ENCODE assay signal across 14 cellular contexts in the genomic region with DNA sequence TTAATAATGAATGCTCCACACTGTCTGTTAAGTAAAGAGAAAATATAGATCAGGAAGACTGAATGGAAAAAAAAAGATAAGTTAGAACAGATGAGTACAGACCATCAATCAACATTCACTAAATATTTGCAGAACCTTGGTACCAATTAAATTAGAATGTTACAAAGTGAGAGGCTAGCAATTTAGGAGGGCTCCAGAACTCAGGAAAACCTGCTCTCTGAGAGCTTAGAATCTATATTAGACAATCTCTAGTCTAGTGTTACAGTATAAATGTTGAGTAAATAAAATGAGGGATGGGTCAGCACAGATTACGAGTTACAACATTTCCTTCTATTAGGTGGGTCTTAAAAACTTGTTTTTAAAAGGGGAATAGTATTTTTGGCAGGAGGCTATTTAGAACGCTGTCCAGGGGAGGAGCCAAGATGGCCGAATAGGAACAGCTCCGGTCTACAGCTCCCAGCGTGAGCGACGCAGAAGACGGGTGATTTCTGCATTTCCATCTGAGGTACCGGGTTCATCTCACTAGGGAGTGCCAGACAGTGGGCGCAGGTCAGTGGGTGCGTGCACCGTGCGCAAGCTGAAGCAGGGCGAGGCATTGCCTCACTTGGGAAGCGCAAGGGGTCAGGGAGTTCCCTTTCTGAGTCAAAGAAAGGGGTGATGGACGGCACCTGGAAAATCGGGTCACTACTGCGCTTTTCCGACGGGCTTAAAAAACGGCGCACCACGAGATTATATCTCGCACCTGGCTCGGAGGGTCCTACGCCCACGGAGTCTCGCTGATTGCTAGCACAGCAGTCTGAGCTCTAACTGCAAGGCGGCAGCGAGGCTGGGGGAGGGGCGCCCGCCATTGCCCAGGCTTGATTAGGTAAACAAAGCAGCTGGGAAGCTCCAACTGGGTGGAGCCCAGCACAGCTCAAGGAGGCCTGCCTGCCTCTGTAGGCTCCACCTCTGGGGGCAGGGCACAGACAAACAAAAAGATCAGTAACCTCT. TPM values are rescaled to one million over a fixed set of nuclear protein-coding genes. Genes with fewer than 3 reads are reported as not detected.
"Had no signal": no experiment of that assay in that cellular context is flagged by ENCODE, and none has a peak within 500 bp of the region (broad histone marks: within the 10 kb centered on the region; RNA-seq: fewer than 3 reads in every experiment).

No MANE protein-coding gene starts in this region.

RNA-seq across cellular contexts. Expression of gene RFTN2, which starts 53.5 kb away (rescaled TPM):
- total RNA-seq: activated B cell treated with CpG ODN at 0.5 μM for 24 hours; activated CD4-positive, alpha-beta memory T cell treated with anti-CD3 and anti-CD28 coated beads for 36 hours; activated naive CD4-positive, alpha-beta T cell treated with anti-CD3 and anti-CD28 coated beads for 36 hours; activated naive CD4-positive, alpha-beta T cell treated with anti-CD3 and anti-CD28 coated beads, Interleukin-2, amount 50 U/mL, for 72 hours; activated T-cell treated with anti-CD3 and anti-CD28 coated beads, Interleukin-2, amount 50 U/mL, for 4 hours; activated T-helper 1 cell treated with anti-CD3 and anti-CD28 coated beads, Interleukin-12 subunit alpha, Interleukin-12 subunit beta, Interleukin-2, Interleukin-4 antibody, amounts not matched to agents 30 ng/mL and 10 ng/mL and 1 ng/mL, durations not matched to agents 14 hours and 24 hours and 36 hours; OCI-LY7 had no signal

RNA-seq across cellular contexts. Expression of gene BOLL, which starts 56.3 kb away (rescaled TPM):
- total RNA-seq: activated B cell treated with CpG ODN at 0.5 μM for 24 hours; activated CD4-positive, alpha-beta memory T cell treated with anti-CD3 and anti-CD28 coated beads for 36 hours; activated naive CD4-positive, alpha-beta T cell treated with anti-CD3 and anti-CD28 coated beads, Interleukin-2, amount 50 U/mL, for 72 hours; activated T-cell treated with anti-CD3 and anti-CD28 coated beads, Interleukin-2, amount 50 U/mL, for 4 hours; activated T-helper 1 cell treated with anti-CD3 and anti-CD28 coated beads, Interleukin-12 subunit alpha, Interleukin-12 subunit beta, Interleukin-2, Interleukin-4 antibody, amounts not matched to agents 30 ng/mL and 10 ng/mL and 1 ng/mL, durations not matched to agents 14 hours and 24 hours and 36 hours; adrenal gland; astrocyte; body of pancreas; cardiac septum; LHCN-M2; OCI-LY7; Right ventricle myocardium superior had no signal
- polyA plus RNA-seq: adrenal gland, SK-N-SH had no signal
